Comparison of ENCODE assay signal across 25 cellular contexts in the genomic region with DNA sequence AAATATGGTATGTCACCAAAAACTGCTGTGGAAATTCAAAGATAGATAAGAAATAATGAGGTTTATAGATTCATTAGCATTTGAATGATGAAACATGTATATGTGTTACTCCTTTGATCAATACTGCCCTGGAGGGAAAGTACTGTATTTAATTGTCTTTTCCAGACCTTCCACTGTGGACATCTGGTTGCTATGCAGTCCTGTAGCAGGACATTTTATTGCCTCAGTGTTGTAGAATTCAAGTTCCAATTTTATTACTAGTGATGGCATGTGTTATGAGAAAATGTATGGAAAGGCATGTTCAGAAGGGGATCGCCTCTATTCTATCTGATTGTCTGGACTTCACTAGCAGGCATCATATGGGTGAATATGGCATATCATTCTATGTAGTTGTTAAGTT.
"Had no signal": no experiment of that assay in that cellular context is flagged by ENCODE, and none has a peak within 500 bp of the region (broad histone marks: within the 10 kb centered on the region; RNA-seq: fewer than 3 reads in every experiment).

No MANE protein-coding gene starts in this region.

- ATAC-seq: effector memory CD8-positive, alpha-beta T cell; esophagus mucosa; foreskin keratinocyte; gastrocnemius medialis; gastroesophageal sphincter; heart left ventricle; heart right ventricle had no signal

- H3K79me2 ChIP-seq: hepatocyte had no signal

- H3K36me3 ChIP-seq: colonic mucosa, esophagus muscularis mucosa, esophagus squamous epithelium, gastrocnemius medialis, gastroesophageal sphincter, heart left ventricle, heart right ventricle had no signal

- H3K9me3 Mint-ChIP-seq: dendritic cell treated with granulocyte-macrophage colony-stimulating factor and Interleukin-4, amounts not matched to agents 40 ng/mL and 50 ng/mL, for 4 days; endodermal cell had no signal

- H2AFZ ChIP-seq: hepatocyte had no signal

- H3K27me3 ChIP-seq: esophagus squamous epithelium, foreskin keratinocyte, gastrocnemius medialis, gastroesophageal sphincter, heart left ventricle had no signal

- H3K27me3 Mint-ChIP-seq: effector memory CD8-positive, alpha-beta T cell had no signal

- H3K4me3 Mint-ChIP-seq: dendritic cell treated with granulocyte-macrophage colony-stimulating factor and Interleukin-4, amounts not matched to agents 40 ng/mL and 50 ng/mL, for 4 days; effector memory CD8-positive, alpha-beta T cell; endodermal cell had no signal

- DNase-seq: colonic mucosa; cortex of kidney; dermis blood vessel endothelial cell; dorsolateral prefrontal cortex; effector CD4-positive, alpha-beta T cell; effector CD8-positive, alpha-beta T cell; effector memory CD4-positive, alpha-beta T cell; effector memory CD8-positive, alpha-beta T cell; endodermal cell; erythroblast; esophagus squamous epithelium; foreskin fibroblast; foreskin keratinocyte; foreskin melanocyte; gastrocnemius medialis; glutamatergic neuron; head of caudate nucleus; heart left ventricle; heart right ventricle had no signal

- H3K4me1 ChIP-seq: colonic mucosa, esophagus squamous epithelium, foreskin keratinocyte, gastrocnemius medialis, heart left ventricle had no signal

- H3K4me3 ChIP-seq: colonic mucosa, dorsolateral prefrontal cortex, esophagus muscularis mucosa, esophagus squamous epithelium, gastrocnemius medialis, gastroesophageal sphincter, heart left ventricle, heart right ventricle, hepatocyte had no signal

- H3K27ac ChIP-seq: colonic mucosa, dorsolateral prefrontal cortex, epithelial cell of prostate, esophagus muscularis mucosa, esophagus squamous epithelium, foreskin keratinocyte, gastrocnemius medialis, gastroesophageal sphincter, heart left ventricle, heart right ventricle, hepatocyte had no signal

- H3K4me2 ChIP-seq: hepatocyte had no signal

- H3K9me3 ChIP-seq: colonic mucosa, esophagus muscularis mucosa, esophagus squamous epithelium, gastrocnemius medialis, gastroesophageal sphincter, heart left ventricle, heart right ventricle had no signal

- H3K27ac Mint-ChIP-seq: dendritic cell treated with granulocyte-macrophage colony-stimulating factor and Interleukin-4, amounts not matched to agents 40 ng/mL and 50 ng/mL, for 4 days; effector memory CD8-positive, alpha-beta T cell; endodermal cell had no signal
